1 cellular context compared by ENCODE assay signal in the genomic region with DNA sequence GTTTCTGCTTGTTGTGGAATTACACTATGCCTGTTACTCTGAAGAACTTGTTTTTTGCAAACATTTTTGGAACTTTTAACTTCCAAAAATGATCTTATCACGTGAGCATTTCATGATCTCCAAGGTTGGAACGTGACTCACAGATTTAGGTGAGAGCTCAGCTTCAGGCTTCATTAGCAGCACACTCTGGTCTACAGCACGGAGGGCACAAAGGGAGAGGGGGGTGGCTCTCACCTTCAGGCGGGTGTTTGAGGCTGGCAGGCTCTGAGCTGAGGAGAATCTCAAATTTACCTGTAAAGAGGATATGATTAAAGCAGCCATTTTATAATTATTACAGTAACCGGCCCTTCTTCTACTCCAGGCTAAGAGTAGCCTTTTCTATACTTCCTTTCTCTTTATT.
TF ChIP-seq lines count a peak whose summit lies in the region.

No MANE protein-coding gene starts in this region.

TF ChIP-seq in HepG2, 621 proteins besides CTCF, POLR2A, EP300 and RAD21:
- TF ChIP-seq, protein P1, sequence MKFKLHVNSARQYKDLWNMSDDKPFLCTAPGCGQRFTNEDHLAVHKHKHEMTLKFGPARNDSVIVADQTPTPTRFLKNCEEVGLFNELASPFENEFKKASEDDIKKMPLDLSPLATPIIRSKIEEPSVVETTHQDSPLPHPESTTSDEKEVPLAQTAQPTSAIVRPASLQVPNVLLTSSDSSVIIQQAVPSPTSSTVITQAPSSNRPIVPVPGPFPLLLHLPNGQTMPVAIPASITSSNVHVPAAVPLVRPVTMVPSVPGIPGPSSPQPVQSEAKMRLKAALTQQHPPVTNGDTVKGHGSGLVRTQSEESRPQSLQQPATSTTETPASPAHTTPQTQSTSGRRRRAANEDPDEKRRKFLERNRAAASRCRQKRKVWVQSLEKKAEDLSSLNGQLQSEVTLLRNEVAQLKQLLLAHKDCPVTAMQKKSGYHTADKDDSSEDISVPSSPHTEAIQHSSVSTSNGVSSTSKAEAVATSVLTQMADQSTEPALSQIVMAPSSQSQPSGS (CRISPR knock-in tag; IDR thresholded peaks at IDR 0.05) = no peak
- no peak for TF ChIP-seq ZNF713 (CRISPR knock-in tag; IDR thresholded peaks at IDR 0.05)
- TF ChIP-seq TCF7 (IDR thresholded peaks at IDR 0.05; ENCODE audit: low read depth) = no peak
- no peak for TF ChIP-seq CBFB (CRISPR knock-in tag; IDR thresholded peaks at IDR 0.05)
- no peak for TF ChIP-seq ZNF143 (CRISPR knock-in tag; IDR thresholded peaks at IDR 0.05)
- no peak for TF ChIP-seq ZMYM4 (CRISPR knock-in tag; IDR thresholded peaks at IDR 0.05)
- TF ChIP-seq ZNF83 (CRISPR knock-in tag; IDR thresholded peaks at IDR 0.05; ENCODE audit: borderline replicate concordance) = no peak
- no peak for TF ChIP-seq NKX3-1 (CRISPR knock-in tag; IDR thresholded peaks at IDR 0.05)
- no peak for TF ChIP-seq SRSF9 (IDR thresholded peaks at IDR 0.05; ENCODE audit: borderline replicate concordance, insufficient read depth, low read depth, low read length, poor library complexity, severe bottlenecking)
- no peak for TF ChIP-seq ZNF850 (CRISPR knock-in tag; conservative IDR thresholded peaks at IDR 0.05)
- TF ChIP-seq, protein P2, sequence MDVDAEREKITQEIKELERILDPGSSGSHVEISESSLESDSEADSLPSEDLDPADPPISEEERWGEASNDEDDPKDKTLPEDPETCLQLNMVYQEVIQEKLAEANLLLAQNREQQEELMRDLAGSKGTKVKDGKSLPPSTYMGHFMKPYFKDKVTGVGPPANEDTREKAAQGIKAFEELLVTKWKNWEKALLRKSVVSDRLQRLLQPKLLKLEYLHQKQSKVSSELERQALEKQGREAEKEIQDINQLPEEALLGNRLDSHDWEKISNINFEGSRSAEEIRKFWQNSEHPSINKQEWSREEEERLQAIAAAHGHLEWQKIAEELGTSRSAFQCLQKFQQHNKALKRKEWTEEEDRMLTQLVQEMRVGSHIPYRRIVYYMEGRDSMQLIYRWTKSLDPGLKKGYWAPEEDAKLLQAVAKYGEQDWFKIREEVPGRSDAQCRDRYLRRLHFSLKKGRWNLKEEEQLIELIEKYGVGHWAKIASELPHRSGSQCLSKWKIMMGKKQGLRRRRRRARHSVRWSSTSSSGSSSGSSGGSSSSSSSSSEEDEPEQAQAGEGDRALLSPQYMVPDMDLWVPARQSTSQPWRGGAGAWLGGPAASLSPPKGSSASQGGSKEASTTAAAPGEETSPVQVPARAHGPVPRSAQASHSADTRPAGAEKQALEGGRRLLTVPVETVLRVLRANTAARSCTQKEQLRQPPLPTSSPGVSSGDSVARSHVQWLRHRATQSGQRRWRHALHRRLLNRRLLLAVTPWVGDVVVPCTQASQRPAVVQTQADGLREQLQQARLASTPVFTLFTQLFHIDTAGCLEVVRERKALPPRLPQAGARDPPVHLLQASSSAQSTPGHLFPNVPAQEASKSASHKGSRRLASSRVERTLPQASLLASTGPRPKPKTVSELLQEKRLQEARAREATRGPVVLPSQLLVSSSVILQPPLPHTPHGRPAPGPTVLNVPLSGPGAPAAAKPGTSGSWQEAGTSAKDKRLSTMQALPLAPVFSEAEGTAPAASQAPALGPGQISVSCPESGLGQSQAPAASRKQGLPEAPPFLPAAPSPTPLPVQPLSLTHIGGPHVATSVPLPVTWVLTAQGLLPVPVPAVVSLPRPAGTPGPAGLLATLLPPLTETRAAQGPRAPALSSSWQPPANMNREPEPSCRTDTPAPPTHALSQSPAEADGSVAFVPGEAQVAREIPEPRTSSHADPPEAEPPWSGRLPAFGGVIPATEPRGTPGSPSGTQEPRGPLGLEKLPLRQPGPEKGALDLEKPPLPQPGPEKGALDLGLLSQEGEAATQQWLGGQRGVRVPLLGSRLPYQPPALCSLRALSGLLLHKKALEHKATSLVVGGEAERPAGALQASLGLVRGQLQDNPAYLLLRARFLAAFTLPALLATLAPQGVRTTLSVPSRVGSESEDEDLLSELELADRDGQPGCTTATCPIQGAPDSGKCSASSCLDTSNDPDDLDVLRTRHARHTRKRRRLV (CRISPR knock-in tag; IDR thresholded peaks at IDR 0.05) = no peak
- TF ChIP-seq AKAP8 (CRISPR knock-in tag; IDR thresholded peaks at IDR 0.05) = no peak
- TF ChIP-seq, protein P3, sequence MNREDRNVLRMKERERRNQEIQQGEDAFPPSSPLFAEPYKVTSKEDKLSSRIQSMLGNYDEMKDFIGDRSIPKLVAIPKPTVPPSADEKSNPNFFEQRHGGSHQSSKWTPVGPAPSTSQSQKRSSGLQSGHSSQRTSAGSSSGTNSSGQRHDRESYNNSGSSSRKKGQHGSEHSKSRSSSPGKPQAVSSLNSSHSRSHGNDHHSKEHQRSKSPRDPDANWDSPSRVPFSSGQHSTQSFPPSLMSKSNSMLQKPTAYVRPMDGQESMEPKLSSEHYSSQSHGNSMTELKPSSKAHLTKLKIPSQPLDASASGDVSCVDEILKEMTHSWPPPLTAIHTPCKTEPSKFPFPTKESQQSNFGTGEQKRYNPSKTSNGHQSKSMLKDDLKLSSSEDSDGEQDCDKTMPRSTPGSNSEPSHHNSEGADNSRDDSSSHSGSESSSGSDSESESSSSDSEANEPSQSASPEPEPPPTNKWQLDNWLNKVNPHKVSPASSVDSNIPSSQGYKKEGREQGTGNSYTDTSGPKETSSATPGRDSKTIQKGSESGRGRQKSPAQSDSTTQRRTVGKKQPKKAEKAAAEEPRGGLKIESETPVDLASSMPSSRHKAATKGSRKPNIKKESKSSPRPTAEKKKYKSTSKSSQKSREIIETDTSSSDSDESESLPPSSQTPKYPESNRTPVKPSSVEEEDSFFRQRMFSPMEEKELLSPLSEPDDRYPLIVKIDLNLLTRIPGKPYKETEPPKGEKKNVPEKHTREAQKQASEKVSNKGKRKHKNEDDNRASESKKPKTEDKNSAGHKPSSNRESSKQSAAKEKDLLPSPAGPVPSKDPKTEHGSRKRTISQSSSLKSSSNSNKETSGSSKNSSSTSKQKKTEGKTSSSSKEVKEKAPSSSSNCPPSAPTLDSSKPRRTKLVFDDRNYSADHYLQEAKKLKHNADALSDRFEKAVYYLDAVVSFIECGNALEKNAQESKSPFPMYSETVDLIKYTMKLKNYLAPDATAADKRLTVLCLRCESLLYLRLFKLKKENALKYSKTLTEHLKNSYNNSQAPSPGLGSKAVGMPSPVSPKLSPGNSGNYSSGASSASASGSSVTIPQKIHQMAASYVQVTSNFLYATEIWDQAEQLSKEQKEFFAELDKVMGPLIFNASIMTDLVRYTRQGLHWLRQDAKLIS (CRISPR knock-in tag; IDR thresholded peaks at IDR 0.05) = no peak
- no peak for TF ChIP-seq PCBP1 (IDR thresholded peaks at IDR 0.05; ENCODE audit: borderline replicate concordance, low read depth, low read length)
- TF ChIP-seq ZNF354B (CRISPR knock-in tag; IDR thresholded peaks at IDR 0.05) = no peak
TF ChIP-seq in HepG2: peak in this region for 0.
